In genomic region chr15:53256043-53256442, GRCh38 we compare ENCODE assay signal across 33 cellular contexts.
"Had no signal": no experiment of that assay in that cellular context is flagged by ENCODE, and none has a peak within 500 bp of the region (broad histone marks: within the 10 kb centered on the region; RNA-seq: fewer than 3 reads in every experiment).

No MANE protein-coding gene starts in this region.

- H3K27ac ChIP-seq: adrenal gland, body of pancreas, brain microvascular endothelial cell, breast epithelium, VCaP had no signal

- ATAC-seq: activated CD8-positive, alpha-beta T cell treated with anti-CD3 and anti-CD28 coated beads for 36 hours; activated naive CD4-positive, alpha-beta T cell treated with anti-CD3 and anti-CD28 coated beads, Interleukin-2, amount 50 U/mL, for 72 hours; activated T-cell treated with anti-CD3 and anti-CD28 coated beads, Interleukin-2, amount 50 U/mL, for 4 hours; activated T-cell treated with anti-CD3 and anti-CD28 coated beads, Interleukin-2, amount 50 U/mL, for 72 hours; activated T-helper 17 cell treated with anti-CD3 and anti-CD28 coated beads, Interleukin-2, amount 50 U/mL, for 72 hours; body of pancreas had no signal

- H3K4me3 ChIP-seq: adrenal gland, body of pancreas, breast epithelium had no signal

- H3K36me3 ChIP-seq: adrenal gland, brain microvascular endothelial cell, breast epithelium had no signal

- DNase-seq: activated B cell treated with CpG ODN at 0.5 μM for 24 hours; activated CD4-positive, alpha-beta memory T cell treated with anti-CD3 and anti-CD28 coated beads for 36 hours; activated CD4-positive, alpha-beta T cell treated with anti-CD3 and anti-CD28 coated beads for 4 hours; activated CD4-positive, alpha-beta T cell treated with anti-CD3 and anti-CD28 coated beads, Interleukin-2, amount 10 ng/mL, durations not matched to agents 24 days and 14 days; activated CD4-positive, alpha-beta T cell treated with anti-CD3 and anti-CD28 coated beads, Interleukin-2, amount 50 U/mL, for 1 hour; activated CD4-positive, alpha-beta T cell treated with anti-CD3 and anti-CD28 coated beads, Interleukin-2, amount 50 U/mL, for 4 hours; activated CD4-positive, CD25-positive, alpha-beta regulatory T cell treated with anti-CD3 and anti-CD28 coated beads, Interleukin-2, amount 50 U/mL, for 72 hours; activated CD8-positive, alpha-beta memory T cell treated with anti-CD3 and anti-CD28 coated beads, Interleukin-2, amount 50 U/mL, for 4 hours; activated CD8-positive, alpha-beta T cell treated with anti-CD3 and anti-CD28 coated beads for 36 hours; activated effector memory CD4-positive, alpha-beta T cell treated with anti-CD3 and anti-CD28 coated beads, Interleukin-2, amount 50 U/mL, for 16 hours; activated gamma-delta T cell treated with Interleukin-2 at 50 U/mL for 16 hours; activated naive CD4-positive, alpha-beta T cell; activated naive CD4-positive, alpha-beta T cell treated with anti-CD3 and anti-CD28 coated beads for 36 hours; activated naive CD4-positive, alpha-beta T cell treated with anti-CD3 and anti-CD28 coated beads, Interleukin-2, amount 50 U/mL, for 16 hours; activated naive CD8-positive, alpha-beta T cell treated with anti-CD3 and anti-CD28 coated beads for 36 hours; activated T-cell treated with anti-CD3 and anti-CD28 coated beads for 4 hours; activated T-cell treated with anti-CD3 and anti-CD28 coated beads, Interleukin-2, amount 50 U/mL, for 1 hour; activated T-cell treated with anti-CD3 and anti-CD28 coated beads, Interleukin-2, amount 50 U/mL, for 4 hours; activated T-cell treated with anti-CD3 and anti-CD28 coated beads, Interleukin-2, amount 50 U/mL, for 72 hours; adrenal gland; amniotic stem cell; aorta; body of pancreas; brain microvascular endothelial cell; central memory CD4-positive, alpha-beta T cell; T-helper 2 cell; T-helper 9 cell had no signal

- FAIRE-seq: astrocyte, TTC549 had no signal

- H3K9me3 ChIP-seq: adrenal gland, body of pancreas, breast epithelium had no signal

- H3K27me3 ChIP-seq: adrenal gland, body of pancreas, brain microvascular endothelial cell, breast epithelium had no signal

- H3K4me1 ChIP-seq: adrenal gland, breast epithelium had no signal
